In genomic region chr1:58573138-58573537, GRCh38 we compare ENCODE assay signal across 22 cellular contexts. TPM values are rescaled to one million over a fixed set of nuclear protein-coding genes. Genes with fewer than 3 reads are reported as not detected.
DNase-seq lines count a peak whose midpoint lies in the region; ATAC-seq and TF ChIP-seq lines count a peak whose summit lies in the region.
"Had no signal": no experiment of that assay in that cellular context is flagged by ENCODE, and none has a peak within 500 bp of the region (broad histone marks: within the 10 kb centered on the region; RNA-seq: fewer than 3 reads in every experiment).

No MANE protein-coding gene starts in this region.

- H3K79me2 ChIP-seq in smooth muscle cell (ENCODE audit: low read depth) = no peaks in the 10 kb centered on the region
- H3K79me2 ChIP-seq: parathyroid adenoma had no signal

- 86% methylated on average over 2 of the region's 2 CpGs for WGBS in smooth muscle cell (ENCODE audit: low lambda C conversion rate)

- H2AFZ ChIP-seq in smooth muscle cell (ENCODE audit: low read depth) = no peak overlapping the region
- H2AFZ ChIP-seq: parathyroid adenoma had no signal

- no peaks in the 10 kb centered on the region for H3K27me3 ChIP-seq in foreskin keratinocyte
- peaks cover 16% of the 10 kb centered on the region for H3K27me3 ChIP-seq in smooth muscle cell (ENCODE audit: low read depth)

- no peak for TF ChIP-seq POLR2A in GM18505 (IDR thresholded peaks at IDR 0.05; ENCODE audit: borderline replicate concordance, extremely low read depth, insufficient read depth, insufficient read length)

- no peak overlapping the region for H3K4me3 ChIP-seq in smooth muscle cell
- H3K4me3 ChIP-seq: colonic mucosa had no signal

- H3K9me3 ChIP-seq in smooth muscle cell (replicated peaks; ENCODE audit: low read depth) = no peaks in the 10 kb centered on the region
- H3K9me3 ChIP-seq: colonic mucosa had no signal

- no peaks in the 10 kb centered on the region for H3K36me3 ChIP-seq in smooth muscle cell (ENCODE audit: low read depth)
- H3K36me3 ChIP-seq: colonic mucosa had no signal

- no peaks in the 10 kb centered on the region for H4K20me1 ChIP-seq in smooth muscle cell (ENCODE audit: low read depth)

- TF ChIP-seq CTCF in RWPE1 (conservative IDR thresholded peaks at IDR 0.05; ENCODE audit: low read depth) (no peak), foreskin keratinocyte (conservative IDR thresholded peaks at IDR 0.05) (no peak), smooth muscle cell (IDR thresholded peaks at IDR 0.05; ENCODE audit: borderline replicate concordance, insufficient read depth, poor library complexity, severe bottlenecking) (no peak)

- ATAC-seq in GM18505 (IDR thresholded peaks at IDR 0.05; ENCODE audit: unreplicated experiment) = peak; percentile 4
- no peak for ATAC-seq in foreskin keratinocyte
- ATAC-seq in GM21576 (IDR thresholded peaks at IDR 0.05; ENCODE audit: unreplicated experiment) = no peak
- no peak for ATAC-seq in left colon
- ATAC-seq: sciatic nerve had no signal

- H3K27ac ChIP-seq in RWPE1 (peak overlapping the region; percentile 71), foreskin keratinocyte (peak overlapping the region; percentile 77), smooth muscle cell (ENCODE audit: low read depth) (peak overlapping the region; percentile 7)
- H3K27ac ChIP-seq: colonic mucosa, parathyroid adenoma had no signal

- no peaks in the 10 kb centered on the region for H3F3A ChIP-seq in smooth muscle cell (ENCODE audit: low read depth)

- H3K4me1 ChIP-seq in foreskin keratinocyte = peaks cover 28% of the 10 kb centered on the region
- no peaks in the 10 kb centered on the region for H3K4me1 ChIP-seq in smooth muscle cell (ENCODE audit: low read depth)
- H3K4me1 ChIP-seq: parathyroid adenoma had no signal

- H3K4me2 ChIP-seq in smooth muscle cell = no peak overlapping the region

- no peak overlapping the region for H3K9ac ChIP-seq in smooth muscle cell (ENCODE audit: low read depth)
- H3K9ac ChIP-seq: parathyroid adenoma had no signal

- CTCF ChIA-PET in RWPE1 (lab: Yijun Ruan, JAX) = interaction anchor here (1.3 kb wide), 1 partner anchor 26 kb away, joined by 7 read pairs; the partner anchor contains the start of gene OMA1

- intact Hi-C loops in left colon (cut with DNase I, micrococcal nuclease) = no loop called here

- no peak for DNase-seq in RWPE1 (ENCODE audit: low spot score)
- DNase-seq in foreskin keratinocyte = no peak
- DNase-seq in smooth muscle cell (lab: John Stamatoyannopoulos, UW; ENCODE audit: unreplicated experiment) = no peak
- DNase-seq in NCI-H2171 (lab: John Stamatoyannopoulos, UW) = no peak
- DNase-seq in GM19238 (ENCODE audit: insufficient read length, low spot score) = no peak
- DNase-seq in left colon = no peak
- DNase-seq: colonic mucosa; DMS 273 treated with DMSO at 0.1 percent for 48 hours; GDM1; hypothalamus; Kasumi-1; mesenchymal stem cell; naive thymus-derived CD8-positive, alpha-beta T cell; NCI-H1092; NCI-H2081; NCI-H510A treated with DMSO at 0.1 percent for 48 hours; Right ventricle myocardium superior had no signal

- POLR2A ChIA-PET in RWPE1 (lab: Yijun Ruan, JAX; ENCODE audit: low non-redundant PET) = interaction anchor here (0.8 to 1.0 kb wide), 3 partner anchors 11 to 33 kb away, joined by 3 read pairs; partner anchors contain the start of gene OMA1

RNA-seq across cellular contexts. Expression of gene TACSTD2, which starts 3.9 kb away (rescaled TPM):
- total RNA-seq in foreskin keratinocyte (103 and 150 TPM in 2 replicates), smooth muscle cell (10.9 and 27.3 TPM in 2 replicates), left colon (under 1 TPM; 0.37 to 0.42 TPM)
- polyA plus RNA-seq in foreskin keratinocyte (112 and 158 TPM in 2 replicates), smooth muscle cell (9.8 and 37.5 TPM in 2 replicates)
- total RNA-seq: naive thymus-derived CD8-positive, alpha-beta T cell; Right ventricle myocardium superior; temporal lobe had no signal
- polyA plus RNA-seq: naive thymus-derived CD8-positive, alpha-beta T cell had no signal

RNA-seq across cellular contexts. Expression of gene OMA1, which starts 26.6 kb away (rescaled TPM):
- total RNA-seq in foreskin keratinocyte (17.2 and 22.3 TPM in 2 replicates), smooth muscle cell (12.5 and 17.0 TPM in 2 replicates), left colon (10 to 100 TPM; 23.8 to 26.2 TPM)
- polyA plus RNA-seq in foreskin keratinocyte (11.6 and 12.1 TPM in 2 replicates), smooth muscle cell (4.4 and 6.3 TPM in 2 replicates)

Comparison
In these comparisons a context has a peak if more than half of its experiments do, and no peak if none do; other contexts are left out.
1. H3K27ac ChIP-seq: peak in every context shown above with its lines; median percentile 77 in foreskin keratinocyte; 71 in RWPE1; 7 in smooth muscle cell.